2 cellular contexts compared by ENCODE assay signal in genomic region chr10:125121003-125121402, GRCh38.
TF ChIP-seq lines count a peak whose summit lies in the region.

No MANE protein-coding gene starts in this region.

TF ChIP-seq in A549, 52 proteins besides CTCF, POLR2A, EP300 and RAD21:
- TF ChIP-seq CBX2 (IDR thresholded peaks at IDR 0.05; ENCODE audit: borderline replicate concordance, low read depth), result no peak
- no peak for TF ChIP-seq CHD4 (IDR thresholded peaks at IDR 0.05; ENCODE audit: borderline replicate concordance)
- no peak for TF ChIP-seq GATA3 (IDR thresholded peaks at IDR 0.05; ENCODE audit: borderline replicate concordance)
- no peak for TF ChIP-seq FOSL2 (IDR thresholded peaks at IDR 0.05)
- no peak for TF ChIP-seq FOSL2 (CRISPR knock-in tag; IDR thresholded peaks at IDR 0.05)
- TF ChIP-seq RARB (CRISPR knock-in tag; IDR thresholded peaks at IDR 0.05), result no peak
- no peak for TF ChIP-seq USF2 (IDR thresholded peaks at IDR 0.05)
- TF ChIP-seq CEBPB (IDR thresholded peaks at IDR 0.05), result no peak

TF ChIP-seq in HepG2, 621 proteins besides CTCF, POLR2A, EP300 and RAD21:
- no peak for TF ChIP-seq ZNF691 (CRISPR knock-in tag; IDR thresholded peaks at IDR 0.05; ENCODE audit: borderline replicate concordance, low read depth)
- no peak for TF ChIP-seq SRSF9 (IDR thresholded peaks at IDR 0.05; ENCODE audit: borderline replicate concordance, insufficient read depth, low read depth, low read length, poor library complexity, severe bottlenecking)
- TF ChIP-seq LCORL (IDR thresholded peaks at IDR 0.05), result no peak
- no peak for TF ChIP-seq LCORL (CRISPR knock-in tag; IDR thresholded peaks at IDR 0.05)
- no peak for TF ChIP-seq STAT5B (CRISPR knock-in tag; IDR thresholded peaks at IDR 0.05)
- TF ChIP-seq ATF1 (CRISPR knock-in tag; IDR thresholded peaks at IDR 0.05), result no peak
- no peak for TF ChIP-seq ZNF670 (CRISPR knock-in tag; IDR thresholded peaks at IDR 0.05; ENCODE audit: borderline replicate concordance)
- TF ChIP-seq ZNF234 (CRISPR knock-in tag; conservative IDR thresholded peaks at IDR 0.05), result no peak
- no peak for TF ChIP-seq SALL1 (CRISPR knock-in tag; IDR thresholded peaks at IDR 0.05)
- TF ChIP-seq ZNF317 (CRISPR knock-in tag; IDR thresholded peaks at IDR 0.05), result no peak
- no peak for TF ChIP-seq ZMAT5 (CRISPR knock-in tag; IDR thresholded peaks at IDR 0.05; ENCODE audit: borderline replicate concordance, low read depth)
- no peak for TF ChIP-seq POGZ (CRISPR knock-in tag; IDR thresholded peaks at IDR 0.05)
- no peak for TF ChIP-seq ZNF644 (CRISPR knock-in tag; IDR thresholded peaks at IDR 0.05; ENCODE audit: low read depth)
- TF ChIP-seq SNAPC2 (CRISPR knock-in tag; IDR thresholded peaks at IDR 0.05), result no peak
- no peak for TF ChIP-seq KDM5B (CRISPR knock-in tag; IDR thresholded peaks at IDR 0.05; ENCODE audit: borderline replicate concordance)
- TF ChIP-seq ZNF253 (CRISPR knock-in tag; IDR thresholded peaks at IDR 0.05; ENCODE audit: borderline replicate concordance), result no peak
- TF ChIP-seq HNF4G (IDR thresholded peaks at IDR 0.05; ENCODE audit: borderline replicate concordance, low read depth, low read length), result no peak
- TF ChIP-seq HNF4G (CRISPR knock-in tag; IDR thresholded peaks at IDR 0.05; ENCODE audit: borderline replicate concordance, low read depth), result no peak
- no peak for TF ChIP-seq POLR2G (IDR thresholded peaks at IDR 0.05; ENCODE audit: low read depth, low read length)
- no peak for TF ChIP-seq ARID3A (IDR thresholded peaks at IDR 0.05; ENCODE audit: low read depth, low read length)
- no peak for TF ChIP-seq ZNF510 (CRISPR knock-in tag; IDR thresholded peaks at IDR 0.05; ENCODE audit: low read depth)
- TF ChIP-seq ZNF547 (CRISPR knock-in tag; IDR thresholded peaks at IDR 0.05), result no peak
